ENCODE assay signal across 7 cellular contexts in genomic region chr2:121415727-121416126, GRCh38.
"Had no signal": no experiment of that assay in that cellular context is flagged by ENCODE, and none has a peak within 500 bp of the region (broad histone marks: within the 10 kb centered on the region; RNA-seq: fewer than 3 reads in every experiment).

No MANE protein-coding gene starts in this region.

- FAIRE-seq: G401.6, GM12878, GM12891, GM12892, GM18507 had no signal

- DNase-seq: GDM1, GF-D8 had no signal

- H3K4me3 ChIP-seq: GM12878 had no signal

- ATAC-seq: GM12878 had no signal
